Comparison of ENCODE assay signal across 11 cellular contexts in the genomic region with DNA sequence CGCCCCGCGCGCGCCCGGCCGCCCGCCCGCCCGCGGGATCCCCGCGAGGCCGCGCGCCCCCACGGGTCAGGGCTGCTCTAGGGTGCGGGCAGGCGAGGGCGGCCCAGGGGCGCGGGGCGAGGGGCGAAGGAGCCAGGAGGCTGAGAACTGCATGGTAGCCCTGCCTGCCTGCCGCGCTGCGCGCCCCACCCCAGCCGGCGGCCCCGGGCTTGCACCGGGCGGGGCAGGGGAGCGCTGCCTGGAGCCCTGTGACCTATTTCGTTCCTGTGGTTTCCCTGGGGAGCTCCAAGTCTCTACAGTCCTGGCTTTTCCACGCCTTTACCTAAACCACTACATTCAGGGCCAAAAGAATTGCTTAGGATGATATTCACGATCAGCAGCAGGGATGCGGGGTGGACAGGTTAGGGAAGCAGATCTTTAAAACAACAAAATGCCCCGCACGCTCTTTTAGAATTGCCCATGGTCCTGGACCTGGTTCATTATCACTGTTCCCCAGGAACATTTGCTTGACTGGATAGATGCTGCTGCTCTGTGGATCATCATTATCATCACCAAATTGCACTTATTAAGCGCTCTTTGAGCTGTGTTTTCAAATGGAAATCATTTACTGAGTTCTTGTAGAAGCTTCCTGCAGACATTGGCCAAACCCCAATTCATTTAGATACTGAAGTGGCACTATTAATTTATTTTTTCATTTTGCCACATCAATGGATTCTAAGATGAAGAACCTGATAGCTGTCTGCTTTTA. TPM values are rescaled to one million over a fixed set of nuclear protein-coding genes. Genes with fewer than 3 reads are reported as not detected.
DNase-seq lines count a peak whose midpoint lies in the region; ATAC-seq and TF ChIP-seq lines count a peak whose summit lies in the region.
"Had no signal": no experiment of that assay in that cellular context is flagged by ENCODE, and none has a peak within 500 bp of the region (broad histone marks: within the 10 kb centered on the region; RNA-seq: fewer than 3 reads in every experiment).

No MANE protein-coding gene starts in this region.

- peak overlapping the region; percentile 73 for H3K4me3 Mint-ChIP-seq in activated naive CD8-positive, alpha-beta T cell
- H3K4me3 Mint-ChIP-seq in type B pancreatic cell: peak overlapping the region; percentile 78

- peaks cover 15% of the 10 kb centered on the region for H3K4me1 Mint-ChIP-seq in activated naive CD8-positive, alpha-beta T cell (ENCODE audit: low read depth)
- H3K4me1 Mint-ChIP-seq in type B pancreatic cell (ENCODE audit: unreplicated experiment): peaks cover 4% of the 10 kb centered on the region

- no peak for DNase-seq in cardiac muscle cell (ENCODE audit: low read depth in 1 of 2, low spot score in 1 of 2)
- DNase-seq in cardiac septum (ENCODE audit: low spot score): no peak
- peak; percentile 58 for DNase-seq in iPS-NIHi11 (ENCODE audit: low spot score)
- DNase-seq in type B pancreatic cell (ENCODE audit: extremely low spot score, unreplicated experiment): no peak
- no peak for DNase-seq in activated CD8-positive, alpha-beta memory T cell treated with anti-CD3 and anti-CD28 coated beads for 24 hours
- no peak for DNase-seq in NCI-H774 (lab: John Stamatoyannopoulos, UW)
- DNase-seq: central memory CD4-positive, alpha-beta T cell had no signal

- peaks cover 44% of the 10 kb centered on the region for H3K27me3 Mint-ChIP-seq in activated naive CD8-positive, alpha-beta T cell
- peaks cover 90% of the 10 kb centered on the region for H3K27me3 Mint-ChIP-seq in type B pancreatic cell

- no peak for TF ChIP-seq CTCF in cardiac muscle cell (IDR thresholded peaks at IDR 0.05; ENCODE audit: low read depth, low read length)
- no peak for TF ChIP-seq CTCF in type B pancreatic cell (conservative IDR thresholded peaks at IDR 0.05)

- no peaks in the 10 kb centered on the region for H3K4me1 ChIP-seq in cardiac muscle cell (ENCODE audit: low read depth)

- H3K27ac Mint-ChIP-seq in activated naive CD8-positive, alpha-beta T cell: no peak overlapping the region
- no peak overlapping the region for H3K27ac Mint-ChIP-seq in type B pancreatic cell

- H3K4me3 ChIP-seq in cardiac muscle cell: peak overlapping the region; percentile 10
- H3K4me3 ChIP-seq: BLaER1 treated with 17β-estradiol and CSF1 and Interleukin-3, amounts not matched to agents 10 nM and 100 nM had no signal

- no peaks in the 10 kb centered on the region for H3K9me3 ChIP-seq in cardiac muscle cell (ENCODE audit: low read depth)

- no peaks in the 10 kb centered on the region for H3K36me3 ChIP-seq in cardiac muscle cell
- H3K36me3 ChIP-seq: BLaER1 treated with 17β-estradiol and CSF1 and Interleukin-3, amounts not matched to agents 10 nM and 100 nM had no signal

- ATAC-seq in HG03457 (IDR thresholded peaks at IDR 0.05; ENCODE audit: unreplicated experiment): no peak

- no peaks in the 10 kb centered on the region for H3K9me3 Mint-ChIP-seq in activated naive CD8-positive, alpha-beta T cell (ENCODE audit: low read depth)
- no peaks in the 10 kb centered on the region for H3K9me3 Mint-ChIP-seq in type B pancreatic cell

- intact Hi-C loops in cardiac septum (cut with DNase I): no loop called here

- no peak overlapping the region for H3K27ac ChIP-seq in cardiac muscle cell
- H3K27ac ChIP-seq: BLaER1 treated with 17β-estradiol and CSF1 and Interleukin-3, amounts not matched to agents 10 nM and 100 nM had no signal

- H3K27me3 ChIP-seq in cardiac muscle cell: peaks cover 99% of the 10 kb centered on the region
- H3K27me3 ChIP-seq: BLaER1 treated with 17β-estradiol and CSF1 and Interleukin-3, amounts not matched to agents 10 nM and 100 nM had no signal

- H3K36me3 Mint-ChIP-seq in activated naive CD8-positive, alpha-beta T cell: no peaks in the 10 kb centered on the region
- H3K36me3 Mint-ChIP-seq in type B pancreatic cell: no peaks in the 10 kb centered on the region

RNA-seq across cellular contexts. Expression of a gene that starts 0.4 kb away (rescaled TPM):
- total RNA-seq in cardiac muscle cell (not detected in 2 replicates), cardiac septum (not detected), type B pancreatic cell (ENCODE audit: low replicate concordance) (0.12 and 0.14 TPM in 2 replicates)
- polyA plus RNA-seq in cardiac muscle cell: not detected in 2 replicates
- total RNA-seq: pulmonary artery endothelial cell had no signal
